ENCODE assay signal across 8 cellular contexts in the genomic region with DNA sequence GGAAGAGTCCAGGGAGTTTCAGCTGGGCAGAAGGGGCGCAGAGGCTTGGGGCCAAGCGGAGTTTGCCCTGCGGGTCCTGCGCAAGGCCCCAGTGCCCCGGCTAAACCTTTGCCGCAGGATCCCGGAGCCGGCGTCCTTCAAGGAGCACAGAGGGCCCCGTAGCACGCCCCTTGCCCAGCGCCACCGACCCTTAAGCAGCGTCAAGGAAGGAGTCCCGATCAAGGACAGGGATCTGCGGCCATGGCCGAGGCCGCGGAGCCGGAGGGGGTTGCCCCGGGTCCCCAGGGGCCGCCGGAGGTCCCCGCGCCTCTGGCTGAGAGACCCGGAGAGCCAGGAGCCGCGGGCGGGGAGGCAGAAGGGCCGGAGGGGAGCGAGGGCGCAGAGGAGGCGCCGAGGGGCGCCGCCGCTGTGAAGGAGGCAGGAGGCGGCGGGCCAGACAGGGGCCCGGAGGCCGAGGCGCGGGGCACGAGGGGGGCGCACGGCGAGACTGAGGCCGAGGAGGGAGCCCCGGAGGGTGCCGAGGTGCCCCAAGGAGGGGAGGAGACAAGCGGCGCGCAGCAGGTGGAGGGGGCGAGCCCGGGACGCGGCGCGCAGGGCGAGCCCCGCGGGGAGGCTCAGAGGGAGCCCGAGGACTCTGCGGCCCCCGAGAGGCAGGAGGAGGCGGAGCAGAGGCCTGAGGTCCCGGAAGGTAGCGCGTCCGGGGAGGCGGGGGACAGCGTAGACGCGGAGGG. TPM values are rescaled to one million over a fixed set of nuclear protein-coding genes. Genes with fewer than 3 reads are reported as not detected.
DNase-seq lines count a peak whose midpoint lies in the region; ATAC-seq, FAIRE-seq and TF ChIP-seq lines count a peak whose summit lies in the region.

No MANE protein-coding gene starts in this region.

- no peaks in the 10 kb centered on the region for H3K9me3 Mint-ChIP-seq in osteocyte (ENCODE audit: unreplicated experiment)

- H2BK120ac ChIP-seq in H1 (replicated peaks; ENCODE audit: low read depth, low read length): no peak overlapping the region

- H3K27ac ChIP-seq in H1 (ENCODE audit: low read depth, low read length) (no peak overlapping the region), dorsolateral prefrontal cortex (no peak overlapping the region)

- peak overlapping the region; percentile 19; the same call in 1 of the 2 replicates for H3K18ac ChIP-seq in H1 (ENCODE audit: extremely low read depth, low read length)

- peak in 1 of 2 experiments; percentile 81 for DNase-seq in H1 (ENCODE audit: low read depth in 1 of 2, low spot score in 2 of 2)
- peak; percentile 84 for DNase-seq in osteocyte (ENCODE audit: extremely low spot score, unreplicated experiment)
- no peak for DNase-seq in dorsolateral prefrontal cortex
- no peak for DNase-seq in NCI-H345 (lab: John Stamatoyannopoulos, UW)
- no peak for DNase-seq in GM19240 (ENCODE audit: insufficient read length, low spot score)
- no peak for DNase-seq in posterior cingulate gyrus

- no peak overlapping the region for H2BK20ac ChIP-seq in H1 (ENCODE audit: low read length)

- no peak for TF ChIP-seq RAD21 in H1 (IDR thresholded peaks at IDR 0.05 in 1 of 2, conservative IDR thresholded peaks at IDR 0.05 in 1 of 2; ENCODE audit: low read depth in 2 of 2, low read length in 2 of 2)

- peak overlapping the region; percentile 40 to 67 (median 52) for H3K4me3 ChIP-seq in H1 (ENCODE audit: extremely low read depth in 1 of 4, insufficient read depth in 2 of 4, low read depth in 3 of 4, low read length in 4 of 4)
- peak overlapping the region in 27 of 59 donors; percentile 8 to 55 (median 40) for H3K4me3 ChIP-seq in dorsolateral prefrontal cortex

- no peak overlapping the region for H2BK5ac ChIP-seq in H1 (ENCODE audit: low read depth, low read length)

- no peak overlapping the region for H3K9ac ChIP-seq in H1 (replicated peaks in 1 of 4; ENCODE audit: extremely low read depth in 1 of 4, low read depth in 3 of 4, low read length in 3 of 4)

- H3K36me3 Mint-ChIP-seq in osteocyte (ENCODE audit: unreplicated experiment): no peaks in the 10 kb centered on the region

- no peak overlapping the region for H3K4ac ChIP-seq in H1 (replicated peaks; ENCODE audit: insufficient read length, low read depth, low read length)

- peak overlapping the region; percentile 61 for H3K4me3 Mint-ChIP-seq in osteocyte (ENCODE audit: unreplicated experiment)

- peaks cover 0 to 9% (median 3%) of the 10 kb centered on the region in 4 experiments; a peak in 4 of 7 replicates for H3K4me1 ChIP-seq in H1 (replicated peaks in 1 of 4; ENCODE audit: control insufficient read depth in 3 of 4, insufficient read depth in 4 of 4, low read length in 3 of 4)

- H3K27me3 Mint-ChIP-seq in osteocyte (ENCODE audit: unreplicated experiment): peaks cover 71% of the 10 kb centered on the region

- H2AFZ ChIP-seq in H1 (ENCODE audit: low read length): no peak overlapping the region; the same call in 1 of the 2 replicates

- H3K23me2 ChIP-seq in H1 (ENCODE audit: low read depth, low read length): peaks cover 16% of the 10 kb centered on the region; the same call in 1 of the 2 replicates

- H3K79me1 ChIP-seq in H1 (ENCODE audit: low read depth, low read length): no peaks in the 10 kb centered on the region

- no peak overlapping the region for H2AK5ac ChIP-seq in H1 (ENCODE audit: low read depth, low read length)

- no peak overlapping the region for H3K56ac ChIP-seq in H1 (replicated peaks; ENCODE audit: insufficient read length, low read depth, low read length)

- no peaks in the 10 kb centered on the region for H3K79me2 ChIP-seq in H1 (ENCODE audit: control insufficient read depth in 1 of 2, insufficient read depth in 2 of 2, low read length in 2 of 2)

- no peak for FAIRE-seq in H1 (lab: Jason Lieb, UNC)

- ATAC-seq in GM18868 (IDR thresholded peaks at IDR 0.05; ENCODE audit: unreplicated experiment) (peak; percentile 64), HG03442 (IDR thresholded peaks at IDR 0.05; ENCODE audit: unreplicated experiment) (peak; percentile 56)

- no peak overlapping the region for H3K27ac Mint-ChIP-seq in osteocyte (ENCODE audit: unreplicated experiment)

- H3K14ac ChIP-seq in H1 (ENCODE audit: insufficient read length): no peak overlapping the region

- TF ChIP-seq CTCF in H1 (IDR thresholded peaks at IDR 0.05; ENCODE audit: control extremely low read depth in 1 of 3, insufficient read depth in 1 of 3, low read depth in 1 of 3, low read length in 3 of 3) (no peak), osteocyte (IDR thresholded peaks at IDR 0.05) (no peak), dorsolateral prefrontal cortex (IDR thresholded peaks at IDR 0.05 in 54 of 56, conservative IDR thresholded peaks at IDR 0.05 in 2 of 56; ENCODE audit: low read depth in 1 of 56, partially characterized antibody in 56 of 56) (no peak)

- CTCF ChIA-PET in H1 (lab: Charles Lee; ENCODE audit: partially characterized antibody): interaction anchor here (1.0 kb wide), 1 partner anchor 66 kb away, joined by 3 read pairs; no protein-coding TSS in a partner anchor

- no peaks in the 10 kb centered on the region for H3K9me3 ChIP-seq in H1 (ENCODE audit: insufficient read depth in 2 of 2, low read depth in 1 of 2, low read length in 1 of 2)

- no peak overlapping the region; the same call in 1 of the 2 replicates for H4K8ac ChIP-seq in H1 (ENCODE audit: extremely low read depth, insufficient read depth, low read length)

- no peaks in the 10 kb centered on the region for H3K36me3 ChIP-seq in H1 (ENCODE audit: control insufficient read depth in 2 of 4, insufficient read depth in 4 of 4, low read length in 3 of 4)

- H2BK15ac ChIP-seq in H1 (ENCODE audit: low read length): no peak overlapping the region

- peak overlapping the region; percentile 68 to 71 for H3K4me2 ChIP-seq in H1 (ENCODE audit: insufficient read depth in 1 of 2, low read depth in 2 of 2, low read length in 2 of 2)

- H4K20me1 ChIP-seq in H1 (replicated peaks in 1 of 2; ENCODE audit: control insufficient read depth in 1 of 2, insufficient read depth in 2 of 2, low read length in 2 of 2): no peaks in the 10 kb centered on the region

- H3K27me3 ChIP-seq in H1 (replicated peaks in 1 of 4; ENCODE audit: control insufficient read depth in 3 of 4, extremely low read depth in 1 of 4, insufficient read depth in 3 of 4, low read length in 3 of 4) (peaks cover 22 to 50% (median 40%) of the 10 kb centered on the region in 4 experiments), dorsolateral prefrontal cortex (peaks cover 5 to 70% (median 59%) of the 10 kb centered on the region in 45 donors)

- no peak for TF ChIP-seq EP300 in H1 (IDR thresholded peaks at IDR 0.05; ENCODE audit: borderline replicate concordance in 1 of 2, low read depth in 2 of 2, low read length in 2 of 2)

- WGBS in H1 (ENCODE audit: extremely low coverage in 1 of 2, insufficient coverage in 1 of 2, insufficient read length in 1 of 2, insufficient replicate concordance in 2 of 2, low coverage in 1 of 2, low lambda C conversion rate in 2 of 2, missing lambda C conversion rate in 1 of 2), 2 experiments: 1% methylated on average over 31 of the region's 74 CpGs; no CpG with 5 or more reads in 1 of the 2 experiments

- H4K5ac ChIP-seq in H1 (ENCODE audit: insufficient read length, low read depth, low read length): no peak overlapping the region

- peaks cover 17% of the 10 kb centered on the region for H3K4me1 Mint-ChIP-seq in osteocyte (ENCODE audit: unreplicated experiment)

- POLR2A ChIA-PET in H1 (lab: Charles Lee; ENCODE audit: partially characterized antibody): no interaction called here

- intact Hi-C loops in dorsolateral prefrontal cortex (cut with DNase I) (no loop called here), posterior cingulate gyrus (cut with DNase I) (no loop called here)

- no peak overlapping the region for H2BK12ac ChIP-seq in H1 (ENCODE audit: low read depth, low read length)

- H3K23ac ChIP-seq in H1 (ENCODE audit: insufficient read length): no peak overlapping the region

- no peak for TF ChIP-seq POLR2A in H1 (IDR thresholded peaks at IDR 0.05; ENCODE audit: control extremely low read depth in 1 of 2, low read depth in 2 of 2, low read length in 2 of 2)

- no peak overlapping the region for H4K91ac ChIP-seq in H1 (replicated peaks; ENCODE audit: insufficient read length, low read length)

TF ChIP-seq in H1, 55 proteins besides CTCF, POLR2A, EP300 and RAD21 (continues in another document):
- TF ChIP-seq RBBP5 (IDR thresholded peaks at IDR 0.05; ENCODE audit: borderline replicate concordance, low read depth, low read length): peak; percentile 50; the same call in 1 of the 2 replicates
- TF ChIP-seq, protein P1, sequence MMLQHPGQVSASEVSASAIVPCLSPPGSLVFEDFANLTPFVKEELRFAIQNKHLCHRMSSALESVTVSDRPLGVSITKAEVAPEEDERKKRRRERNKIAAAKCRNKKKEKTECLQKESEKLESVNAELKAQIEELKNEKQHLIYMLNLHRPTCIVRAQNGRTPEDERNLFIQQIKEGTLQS (IDR thresholded peaks at IDR 0.05; ENCODE audit: insufficient read depth, low read depth, low read length): no peak
- TF ChIP-seq KDM4A (IDR thresholded peaks at IDR 0.05; ENCODE audit: low read depth, low read length, severe bottlenecking): peak; percentile 80
- peak; percentile 47 for TF ChIP-seq SUZ12 (IDR thresholded peaks at IDR 0.05; ENCODE audit: low read length)

RNA-seq across cellular contexts. Expression of a gene that starts 0.5 kb away (rescaled TPM):
- total RNA-seq in H1 (2021; fragmentation: NEBNext Ultra II Directional; extraction: Animal tissue kit (Norgen Biotek cat#: 25700)): 1.3 and 1.6 TPM in 2 replicates
- 0.30 and 0.42 TPM in 2 replicates for polyA plus RNA-seq in H1 (2011; rRNA removed)
- polyA plus RNA-seq in H1 (2011; cell fraction: cytosol; rRNA removed): 0.37 TPM
- 0.21 TPM for polyA plus RNA-seq in H1 (2011; cell fraction: nucleus; rRNA removed)
- 1.5 to 2.1 TPM (median 1.9 TPM) in 4 replicates for polyA plus RNA-seq in H1 (2012, experiment 1 of 2)
- 0.68 TPM for polyA plus RNA-seq in H1 (2012, experiment 2 of 2)
- polyA plus RNA-seq in H1 (2013, experiment 1 of 2): 0.91 TPM
- polyA plus RNA-seq in H1 (2013, experiment 2 of 2): 1.0 TPM
- 0.19 and 0.29 TPM in 2 replicates for polyA minus RNA-seq in H1 (2011; rRNA and poly(A)+ RNA removed)
- 0.37 TPM for polyA minus RNA-seq in H1 (2011; cell fraction: cytosol; rRNA and poly(A)+ RNA removed)
- polyA minus RNA-seq in H1 (2011; cell fraction: nucleus; rRNA and poly(A)+ RNA removed): 0.20 TPM
- total RNA-seq in osteocyte: 0.16 and 0.40 TPM in 2 replicates
- 1 to 10 TPM in 2 of 120 experiments, under 1 TPM in 64, not detected in 54; 0.10 to 3.1 (median 0.29) TPM for total RNA-seq in dorsolateral prefrontal cortex

RNA-seq across cellular contexts. Expression of a gene that starts 54.4 kb away (rescaled TPM):
- total RNA-seq in H1 (2021; fragmentation: NEBNext Ultra II Directional; extraction: Animal tissue kit (Norgen Biotek cat#: 25700)): 5.5 and 6.4 TPM in 2 replicates
- 1.7 and 1.8 TPM in 2 replicates for polyA plus RNA-seq in H1 (2011; rRNA removed)
- polyA plus RNA-seq in H1 (2011; cell fraction: cytosol; rRNA removed): 2.8 TPM
- 1.5 TPM for polyA plus RNA-seq in H1 (2011; cell fraction: nucleus; rRNA removed)
- 3.3 to 5.0 TPM (median 4.3 TPM) in 4 replicates for polyA plus RNA-seq in H1 (2012, experiment 1 of 2)
- polyA plus RNA-seq in H1 (2012, experiment 2 of 2): 1.3 TPM
- 4.2 TPM for polyA plus RNA-seq in H1 (2013, experiment 1 of 2)
- 3.8 TPM for polyA plus RNA-seq in H1 (2013, experiment 2 of 2)
- polyA minus RNA-seq in H1 (2011; rRNA and poly(A)+ RNA removed): 1.9 and 3.7 TPM in 2 replicates
- polyA minus RNA-seq in H1 (2011; cell fraction: cytosol; rRNA and poly(A)+ RNA removed): 2.5 TPM
- 3.8 TPM for polyA minus RNA-seq in H1 (2011; cell fraction: nucleus; rRNA and poly(A)+ RNA removed)
- 61.5 and 68.5 TPM in 2 replicates for total RNA-seq in osteocyte
- total RNA-seq in dorsolateral prefrontal cortex: 10 to 100 TPM; 37.2 to 79.7 (median 53.2) TPM
